Comparison of ENCODE assay signal across 8 cellular contexts in the genomic region with DNA sequence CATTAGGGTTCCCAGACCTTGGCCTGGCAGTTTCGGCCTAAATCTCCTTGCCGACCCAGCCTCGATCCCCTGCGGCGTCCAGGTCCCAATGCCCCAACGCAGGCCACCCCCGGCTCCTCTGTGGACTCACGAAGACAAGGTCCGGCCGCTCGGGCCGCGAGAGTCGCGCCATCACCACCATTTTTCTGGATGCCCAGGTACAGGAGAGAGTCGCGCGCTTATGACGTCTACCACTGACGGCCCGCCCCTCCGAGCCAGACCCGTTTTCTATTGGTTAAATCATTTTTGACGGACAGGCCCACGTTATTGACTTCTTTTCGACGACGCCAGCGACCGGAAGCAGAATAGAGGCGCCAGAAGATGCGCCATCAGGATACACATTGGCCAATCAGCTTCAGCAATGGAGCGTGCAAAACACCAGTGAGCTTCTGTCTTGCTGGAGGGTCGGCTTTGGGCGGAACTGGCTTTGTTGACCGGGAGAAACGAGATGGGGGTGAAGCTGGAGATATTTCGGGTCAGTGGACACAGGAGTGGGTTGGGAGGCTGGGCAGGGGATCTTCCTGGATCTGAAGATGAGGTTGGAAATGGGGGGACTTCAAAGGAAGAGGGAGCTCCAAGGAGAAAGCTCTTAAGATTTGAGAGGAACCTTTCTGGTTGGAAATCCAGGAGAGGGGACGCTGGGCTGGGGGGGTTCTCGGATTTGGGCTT. TPM values are rescaled to one million over a fixed set of nuclear protein-coding genes. Genes with fewer than 3 reads are reported as not detected.
DNase-seq lines count a peak whose midpoint lies in the region; ATAC-seq and TF ChIP-seq lines count a peak whose summit lies in the region.

A gene with protein sequence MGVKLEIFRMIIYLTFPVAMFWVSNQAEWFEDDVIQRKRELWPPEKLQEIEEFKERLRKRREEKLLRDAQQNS (plus strand): TSS at position 447 of the 708 bp plus-strand sequence. CDS start 41 bp downstream, at position 488.
A gene (minus strand): TSS at position 199 of the 708 bp plus-strand sequence. CDS start 18 bp downstream, at position 181.

- peaks cover 63% of the 10 kb centered on the region for H3K79me2 ChIP-seq in PC-9 (ENCODE audit: low read depth)

- BruUV-seq in PC-9 (replicated peaks; lab: Mats Ljungman, UMichigan), result no TSS peak

- no peaks in the 10 kb centered on the region; the same call in 1 of the 2 replicates for H3F3A ChIP-seq in PC-9 (ENCODE audit: insufficient read depth, low read depth)

- DNase-seq in DMS 273 treated with DMSO at 0.1 percent for 48 hours (lab: John Stamatoyannopoulos, UW) (peak; percentile 98), PC-9 (peak; percentile 95 to 98), epithelial cell of prostate (ENCODE audit: low read depth, low spot score) (peak; percentile 96), mucosa of descending colon (peak; percentile 95 to 97 (median 96))
- DNase-seq in Jurkat, Clone E6-1 (ENCODE audit: low read depth, low spot score), result peak; percentile 98
- DNase-seq in activated T-cell treated with anti-CD3 and anti-CD28 coated beads, Interleukin-2, amount 50 U/mL, for 1 hour, result peak; percentile 91
- peak; percentile 86 for DNase-seq in stimulated activated CD8-positive, alpha-beta memory T cell treated with anti-CD3 and anti-CD28 coated beads, Interleukin-4, amount 100 ng/mL, for 24 hours (ENCODE audit: low read depth)

- 0 out of 2 replicates have a peak, but pooled peaks cover 10% of the 10 kb centered on the region for H4K20me1 ChIP-seq in PC-9 (ENCODE audit: insufficient read depth)

- H3K4me1 ChIP-seq in PC-9 (replicated peaks; ENCODE audit: insufficient read depth) (peaks cover 18% of the 10 kb centered on the region), mucosa of descending colon (ENCODE audit: low read depth) (peaks cover 23% of the 10 kb centered on the region)

- H3K9me3 ChIP-seq in PC-9 (ENCODE audit: insufficient read depth, low read depth) (no peaks in the 10 kb centered on the region), mucosa of descending colon (no peaks in the 10 kb centered on the region)

- TF ChIP-seq CTCF in PC-9 (conservative IDR thresholded peaks at IDR 0.05) (no peak), mucosa of descending colon (IDR thresholded peaks at IDR 0.05) (no peak)

- peak within 1 kb of the TSS; percentile 84 for H3K4me3 ChIP-seq in Jurkat, Clone E6-1 (ENCODE audit: low read length)
- H3K4me3 ChIP-seq in PC-9, result peak within 1 kb of the TSS; percentile 92
- H3K4me3 ChIP-seq in mucosa of descending colon, result peak within 1 kb of the TSS; percentile 96

- CTCF ChIA-PET in PC-9 (lab: Charles Lee), result interaction anchor here (0.5 to 1.6 kb wide), 5 partner anchors 10 to 316 kb away, joined by 3 to 12 read pairs (median 6); no protein-coding TSS in a partner anchor

- H2AFZ ChIP-seq in PC-9, result peak within 1 kb of the TSS; percentile 70

- H3K27ac ChIP-seq in PC-9, result peak within 1 kb of the TSS; percentile 45
- peak within 1 kb of the TSS; percentile 24 for H3K27ac ChIP-seq in epithelial cell of prostate

- peak within 1 kb of the TSS; percentile 100 for H3K4me2 ChIP-seq in PC-9

- H3K27me3 ChIP-seq in PC-9 (ENCODE audit: insufficient read depth, low read depth), result no peaks in the 10 kb centered on the region

- POLR2A ChIA-PET in PC-9 (lab: Charles Lee; ENCODE audit: unreplicated experiment), result interaction anchor here (0.6 to 1.0 kb wide), 3 partner anchors 10 to 291 kb away, joined by 4 to 15 read pairs (median 8); a partner anchor contains a TSS

- ATAC-seq in GM21529 (IDR thresholded peaks at IDR 0.05; ENCODE audit: unreplicated experiment) (peak; percentile 91), mucosa of descending colon (peak; percentile 98)

- no peaks in the 10 kb centered on the region for H3K36me3 ChIP-seq in PC-9 (ENCODE audit: low read depth)
- peaks cover 4% of the 10 kb centered on the region for H3K36me3 ChIP-seq in mucosa of descending colon (ENCODE audit: low read depth)

- H3K9me2 ChIP-seq in PC-9 (ENCODE audit: insufficient read depth), result no peaks in the 10 kb centered on the region

- intact Hi-C loops in PC-9 (cut with micrococcal nuclease; ENCODE audit: unreplicated experiment), result loop anchor here (1.0 kb wide), 1 partner anchor 10 kb away; no protein-coding TSS in a partner anchor
- intact Hi-C loops in mucosa of descending colon (cut with DNase I, micrococcal nuclease), result no loop called here

RNA-seq across cellular contexts. Expression of the first gene that starts in this region (rescaled TPM):
- 393 TPM for polyA plus RNA-seq in Jurkat, Clone E6-1 (2012; ENCODE audit: insufficient read depth, insufficient read length)
- total RNA-seq in PC-9 (2021) (149 and 222 TPM in 2 replicates), mucosa of descending colon (100 to 1,000 TPM in 2 of 3 donors, 10 to 100 TPM in 1; 91.1 to 153 (median 110) TPM)

RNA-seq across cellular contexts. Expression of the second gene that starts in this region (rescaled TPM):
- polyA plus RNA-seq in Jurkat, Clone E6-1 (2012; ENCODE audit: insufficient read depth, insufficient read length), result 77.1 TPM
- total RNA-seq in PC-9 (2021), result 44.9 and 51.3 TPM in 2 replicates
- total RNA-seq in mucosa of descending colon, result 10 to 100 TPM; 28.7 to 39.2 (median 30.7) TPM

Comparison
In these comparisons a context has a peak if more than half of its experiments do, and no peak if none do; other contexts are left out.
1. Peak in every context shown above with its lines: DNase-seq, ATAC-seq, H3K4me3 ChIP-seq and H3K27ac ChIP-seq.